Comparison of ENCODE assay signal across 8 cellular contexts in genomic region chrX:43973249-43973672, GRCh38. TPM values are rescaled to one million over a fixed set of nuclear protein-coding genes. Genes with fewer than 3 reads are reported as not detected.
DNase-seq lines count a peak whose midpoint lies in the region; ATAC-seq and TF ChIP-seq lines count a peak whose summit lies in the region.

TSS of gene NDP (minus strand) at chrX:43973390. CDS start at chrX:43958645, 14,745 bp downstream.

- no peak within 1 kb of the TSS for H3K27ac ChIP-seq in cardiac muscle cell
- H3K27ac ChIP-seq in coronary artery = no peak within 1 kb of the TSS
- no peak within 1 kb of the TSS for H3K27ac ChIP-seq in mucosa of rectum (ENCODE audit: low read depth in 2 of 2, low read length in 2 of 2)
- H3K27ac ChIP-seq in uterus = peak within 1 kb of the TSS; percentile 50 to 57

- H3K36me3 ChIP-seq in cardiac muscle cell = no peaks in the 10 kb centered on the region
- no peaks in the 10 kb centered on the region for H3K36me3 ChIP-seq in mucosa of rectum (ENCODE audit: control insufficient read depth in 2 of 2, insufficient read depth in 2 of 2, low read length in 2 of 2)
- H3K36me3 ChIP-seq in uterus = no peaks in the 10 kb centered on the region

- intact Hi-C loops in left ventricle myocardium superior (cut with micrococcal nuclease) = no loop called here
- intact Hi-C loops in uterus (cut with DNase I; ENCODE audit: low total_unique reads) = no loop called here

- H3K9me3 ChIP-seq in cardiac muscle cell (ENCODE audit: low read depth) (no peaks in the 10 kb centered on the region), mucosa of rectum (ENCODE audit: control insufficient read depth in 2 of 2, low read length in 2 of 2) (no peaks in the 10 kb centered on the region), uterus (no peaks in the 10 kb centered on the region)

- DNase-seq in cardiac muscle cell (ENCODE audit: low read depth in 1 of 2, low spot score in 1 of 2) (peak in 1 of 2 donors; percentile 16), left ventricle myocardium superior (no peak), coronary artery (ENCODE audit: low spot score) (no peak), uterus (no peak), NCI-H2029 treated with DMSO at 0.1 percent for 48 hours (lab: John Stamatoyannopoulos, UW) (no peak), NCI-H2081 treated with DMSO at 0.1 percent for 48 hours (lab: John Stamatoyannopoulos, UW) (no peak)
- no peak for DNase-seq in NK-92 treated with Interleukin-12 subunit alpha and Interleukin-12 subunit beta, amount 100 ng/mL, for 24 hours (lab: John Stamatoyannopoulos, UW)

- no peaks in the 10 kb centered on the region for H3K4me1 ChIP-seq in cardiac muscle cell (ENCODE audit: low read depth)
- peaks cover 0 to 7% of the 10 kb centered on the region in 2 donors for H3K4me1 ChIP-seq in mucosa of rectum (ENCODE audit: control insufficient read depth in 2 of 2, insufficient read depth in 2 of 2, low read length in 2 of 2)
- no peaks in the 10 kb centered on the region for H3K4me1 ChIP-seq in uterus

- TF ChIP-seq CTCF in cardiac muscle cell (IDR thresholded peaks at IDR 0.05; ENCODE audit: low read depth, low read length) = no peak
- TF ChIP-seq CTCF in coronary artery (IDR thresholded peaks at IDR 0.05) = no peak
- no peak for TF ChIP-seq CTCF in uterus (IDR thresholded peaks at IDR 0.05)

- H3K4me3 ChIP-seq in cardiac muscle cell (peak within 1 kb of the TSS; percentile 11), coronary artery (peak within 1 kb of the TSS; percentile 60), mucosa of rectum (ENCODE audit: low read length in 2 of 2) (peak within 1 kb of the TSS; percentile 37 to 53), uterus (peak within 1 kb of the TSS; percentile 17 to 33)

- H3K9ac ChIP-seq in mucosa of rectum (ENCODE audit: low read depth in 1 of 2, low read length in 2 of 2) = peak within 1 kb of the TSS in 1 of 2 donors; percentile 14

- H3K27me3 ChIP-seq in cardiac muscle cell (peaks cover 9% of the 10 kb centered on the region), mucosa of rectum (ENCODE audit: control insufficient read depth in 2 of 2, insufficient read depth in 2 of 2, low read length in 2 of 2) (peaks cover 24 to 30% of the 10 kb centered on the region in 2 donors), uterus (no peaks in the 10 kb centered on the region)

- ATAC-seq in left ventricle myocardium superior = no peak

- no peak for TF ChIP-seq POLR2A in uterus (IDR thresholded peaks at IDR 0.05)

RNA-seq across cellular contexts. Expression of gene NDP, which starts in this region (rescaled TPM):
- total RNA-seq in cardiac muscle cell = not detected in 2 replicates
- polyA plus RNA-seq in cardiac muscle cell = not detected in 2 replicates
- total RNA-seq in left ventricle myocardium superior = not detected
- 10 to 100 TPM in 1 of 4 donors, 1 to 10 TPM in 3; 4.4 to 25.2 (median 6.9) TPM for total RNA-seq in uterus

Comparison
In these comparisons a context has a peak if more than half of its experiments do, and no peak if none do; other contexts are left out.
1. H3K27ac ChIP-seq: peak in uterus (2 of 2); none in cardiac muscle cell (single experiment), coronary artery (0 of 2) and mucosa of rectum (0 of 2).
2. Peak in every context shown above with its lines, with median percentiles within 50 percentile points of each other: H3K4me3 ChIP-seq.